In the genomic region with DNA sequence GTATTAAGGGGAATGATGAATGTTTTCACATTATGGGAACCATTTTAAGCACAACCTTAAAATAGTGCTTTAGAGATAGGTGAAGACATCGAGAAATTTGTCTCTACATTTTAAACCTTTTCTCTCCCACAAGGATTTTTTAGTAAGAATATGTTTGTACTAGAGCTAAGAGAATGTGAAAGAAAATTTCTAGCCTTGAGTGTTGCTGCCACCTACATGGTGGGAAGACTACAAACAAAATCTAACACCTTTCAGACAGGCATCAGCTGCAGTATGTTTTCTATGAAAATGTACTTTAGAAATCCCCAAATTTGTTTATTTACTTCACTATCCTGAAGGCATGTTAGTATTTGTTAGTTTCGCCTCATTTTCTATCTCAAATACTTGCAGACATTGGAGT, we compare ENCODE assay signal across 27 cellular contexts.
DNase-seq lines count a peak whose midpoint lies in the region; ATAC-seq, FAIRE-seq and TF ChIP-seq lines count a peak whose summit lies in the region.
"Had no signal": no experiment of that assay in that cellular context is flagged by ENCODE, and none has a peak within 500 bp of the region (broad histone marks: within the 10 kb centered on the region; RNA-seq: fewer than 3 reads in every experiment).

No MANE protein-coding gene starts in this region.

- H3K4me2 ChIP-seq in A549: no peak overlapping the region

- intact Hi-C loops in activated T-helper 2 cell treated with anti-CD3 and anti-CD28 coated beads, Interferon-gamma antibody, Interleukin-2, Interleukin-4, amounts not matched to agents 10 μg/mL and 5 μg/mL and 100 μg/mL, durations not matched to agents 14 hours and 24 hours and 36 hours (cut with micrococcal nuclease): no loop called here

- TF ChIP-seq EP300 in A549 (IDR thresholded peaks at IDR 0.05) (no peak), gastroesophageal sphincter (IDR thresholded peaks at IDR 0.05) (no peak)

- H3K9me3 Mint-ChIP-seq in activated T-helper 2 cell treated with anti-CD3 and anti-CD28 coated beads, Interferon-gamma antibody, Interleukin-2, Interleukin-4, amounts not matched to agents 10 μg/mL and 5 μg/mL and 100 μg/mL, durations not matched to agents 14 hours and 24 hours and 36 hours: no peaks in the 10 kb centered on the region
- H3K9me3 Mint-ChIP-seq: activated B cell treated with CpG ODN at 0.5 μM for 24 hours, memory B cell had no signal

- in situ Hi-C loops in SK-MEL-5 (cut with HindIII; ENCODE audit: low pct_unique_long_range_greater_than_20kb, low sequenced_read_pairs): no loop called here

- H3K4me3 Mint-ChIP-seq in activated T-helper 2 cell treated with anti-CD3 and anti-CD28 coated beads, Interferon-gamma antibody, Interleukin-2, Interleukin-4, amounts not matched to agents 10 μg/mL and 5 μg/mL and 100 μg/mL, durations not matched to agents 14 hours and 24 hours and 36 hours (ENCODE audit: low read depth): no peak overlapping the region
- H3K4me3 Mint-ChIP-seq: activated B cell treated with CpG ODN at 0.5 μM for 24 hours; CD4-positive, CD25-positive, alpha-beta regulatory T cell; memory B cell had no signal

- TF ChIP-seq RAD21 in A549 (conservative IDR thresholded peaks at IDR 0.05 in 1 of 2, IDR thresholded peaks at IDR 0.05 in 1 of 2): peak; percentile 39 to 50; a peak in 3 of 5 replicates
- TF ChIP-seq RAD21 in liver (IDR thresholded peaks at IDR 0.05): peak; percentile 77 to 80

- peak; percentile 86 for FAIRE-seq in A549 (lab: Jason Lieb, UNC)
- FAIRE-seq: frontal cortex had no signal

- no peak overlapping the region for H3K9ac ChIP-seq in liver (ENCODE audit: low read depth in 1 of 2, low read length in 2 of 2)

- whole genome bisulfite sequencing in A549 (ENCODE audit: missing lambda C conversion rate): 63% methylated on average over 2 of the region's 2 CpGs
- 79% methylated on average over 2 of the region's 2 CpGs for WGBS in liver
- WGBS in gastroesophageal sphincter (ENCODE audit: low coverage in 1 of 2), 2 donors: 71 to 83% methylated on average over 2 of the region's 2 CpGs

- TF ChIP-seq CTCF in A549 (IDR thresholded peaks at IDR 0.05) (0 out of 3 replicates have a peak, but pooled peaks have one; percentile 19), GM06990 (IDR thresholded peaks at IDR 0.05; ENCODE audit: insufficient read depth, low read length, poor library complexity, severe bottlenecking) (peak; percentile 14), liver (IDR thresholded peaks at IDR 0.05; ENCODE audit: low read depth, low read length, missing input control) (peak; percentile 41), gastroesophageal sphincter (IDR thresholded peaks at IDR 0.05) (no peak)

- H3K36me3 Mint-ChIP-seq in activated T-helper 2 cell treated with anti-CD3 and anti-CD28 coated beads, Interferon-gamma antibody, Interleukin-2, Interleukin-4, amounts not matched to agents 10 μg/mL and 5 μg/mL and 100 μg/mL, durations not matched to agents 14 hours and 24 hours and 36 hours (ENCODE audit: low read depth): no peaks in the 10 kb centered on the region
- H3K36me3 Mint-ChIP-seq: activated naive CD4-positive, alpha-beta T cell treated with anti-CD3 and anti-CD28 coated beads, Interleukin-2, amount 50 U/mL, for 72 hours; CD4-positive, CD25-positive, alpha-beta regulatory T cell; memory B cell had no signal

- H3K27ac Mint-ChIP-seq in activated T-helper 2 cell treated with anti-CD3 and anti-CD28 coated beads, Interferon-gamma antibody, Interleukin-2, Interleukin-4, amounts not matched to agents 10 μg/mL and 5 μg/mL and 100 μg/mL, durations not matched to agents 14 hours and 24 hours and 36 hours: no peak overlapping the region
- H3K27ac Mint-ChIP-seq: activated B cell treated with CpG ODN at 0.5 μM for 24 hours; activated naive CD4-positive, alpha-beta T cell treated with anti-CD3 and anti-CD28 coated beads, Interleukin-2, amount 50 U/mL, for 72 hours; CD4-positive, CD25-positive, alpha-beta regulatory T cell; memory B cell had no signal

- no peaks in the 10 kb centered on the region for H3K36me3 ChIP-seq in GM06990 (ENCODE audit: control insufficient read depth, insufficient read depth, low read length)
- peaks cover 0 to 3% (median 1%) of the 10 kb centered on the region in 4 donors for H3K36me3 ChIP-seq in liver (ENCODE audit: control insufficient read depth in 4 of 4, insufficient read depth in 3 of 4, low read depth in 1 of 4, low read length in 3 of 4)
- H3K36me3 ChIP-seq in gastroesophageal sphincter: no peaks in the 10 kb centered on the region
- H3K36me3 ChIP-seq: ascending aorta, ovary, sigmoid colon had no signal

- H3K4me1 ChIP-seq in A549 (no peaks in the 10 kb centered on the region), liver (ENCODE audit: control insufficient read depth in 4 of 4, insufficient read depth in 4 of 4, low read length in 3 of 4) (peaks cover 3 to 8% (median 6%) of the 10 kb centered on the region in 4 donors), gastroesophageal sphincter (no peaks in the 10 kb centered on the region)
- H3K4me1 ChIP-seq: ascending aorta, sigmoid colon had no signal

- H3K9me3 ChIP-seq in A549: no peaks in the 10 kb centered on the region
- H3K9me3 ChIP-seq in liver (ENCODE audit: control insufficient read depth in 4 of 4, low read length in 3 of 4): no peaks in the 10 kb centered on the region
- H3K9me3 ChIP-seq in gastroesophageal sphincter: no peaks in the 10 kb centered on the region
- H3K9me3 ChIP-seq: ascending aorta, ovary, sigmoid colon had no signal

- H3K27me3 Mint-ChIP-seq in activated T-helper 2 cell treated with anti-CD3 and anti-CD28 coated beads, Interferon-gamma antibody, Interleukin-2, Interleukin-4, amounts not matched to agents 10 μg/mL and 5 μg/mL and 100 μg/mL, durations not matched to agents 14 hours and 24 hours and 36 hours (ENCODE audit: low read depth): no peaks in the 10 kb centered on the region
- H3K27me3 Mint-ChIP-seq: activated B cell treated with CpG ODN at 0.5 μM for 24 hours; CD4-positive, CD25-positive, alpha-beta regulatory T cell; memory B cell had no signal

- CTCF ChIA-PET in A549 (lab: Yijun Ruan, JAX): interaction anchor here (0.7 to 0.9 kb wide), 3 partner anchors 182 to 584 kb away, joined by 3 read pairs; no protein-coding TSS in a partner anchor

- no peak for ATAC-seq in A549
- ATAC-seq in gastroesophageal sphincter: no peak
- ATAC-seq: activated naive CD4-positive, alpha-beta T cell treated with anti-CD3 and anti-CD28 coated beads, Interleukin-2, amount 50 U/mL, for 72 hours; esophagus mucosa; PC-3 had no signal

- no peaks in the 10 kb centered on the region for H3K27me3 ChIP-seq in GM06990 (replicated peaks; ENCODE audit: control insufficient read depth, insufficient read depth, low read length)
- H3K27me3 ChIP-seq in liver (ENCODE audit: control insufficient read depth in 4 of 4, insufficient read depth in 4 of 4, low read length in 3 of 4): no peaks in the 10 kb centered on the region
- no peaks in the 10 kb centered on the region for H3K27me3 ChIP-seq in gastroesophageal sphincter
- H3K27me3 ChIP-seq: ascending aorta, ovary, sigmoid colon had no signal

- TF ChIP-seq POLR2A in A549 (IDR thresholded peaks at IDR 0.05; ENCODE audit: low read length): no peak
- no peak for TF ChIP-seq POLR2A in gastroesophageal sphincter (IDR thresholded peaks at IDR 0.05)

- POLR2A ChIA-PET in A549 (lab: Yijun Ruan, JAX): no interaction called here

- H3K4me1 Mint-ChIP-seq in activated T-helper 2 cell treated with anti-CD3 and anti-CD28 coated beads, Interferon-gamma antibody, Interleukin-2, Interleukin-4, amounts not matched to agents 10 μg/mL and 5 μg/mL and 100 μg/mL, durations not matched to agents 14 hours and 24 hours and 36 hours (ENCODE audit: low read depth): no peaks in the 10 kb centered on the region
- H3K4me1 Mint-ChIP-seq: activated B cell treated with CpG ODN at 0.5 μM for 24 hours; CD4-positive, CD25-positive, alpha-beta regulatory T cell; memory B cell had no signal

- H3K4me3 ChIP-seq in A549: no peak overlapping the region
- H3K4me3 ChIP-seq in GM06990 (replicated peaks; ENCODE audit: low read depth, low read length): no peak overlapping the region
- no peak overlapping the region for H3K4me3 ChIP-seq in liver (ENCODE audit: low read depth in 1 of 3, low read length in 3 of 3)
- no peak overlapping the region for H3K4me3 ChIP-seq in gastroesophageal sphincter
- H3K4me3 ChIP-seq: ascending aorta, ovary, sigmoid colon, SK-N-MC had no signal

- H3K27ac ChIP-seq in A549: no peak overlapping the region
- H3K27ac ChIP-seq in liver (ENCODE audit: low read depth in 1 of 2, low read length in 2 of 2): no peak overlapping the region
- no peak overlapping the region for H3K27ac ChIP-seq in gastroesophageal sphincter
- H3K27ac ChIP-seq: ascending aorta, ovary, sigmoid colon, SK-N-MC had no signal

- DNase-seq in A549 (ENCODE audit: low read depth in 1 of 2, low spot score in 1 of 2) (no peak), GM06990 (ENCODE audit: extremely low read depth, insufficient read length) (no peak), SK-MEL-5 (ENCODE audit: low read depth, low spot score) (peak; percentile 48), NCI-H146 (lab: John Stamatoyannopoulos, UW) (no peak), DMS79 (lab: John Stamatoyannopoulos, UW) (no peak)
- DNase-seq in activated T-helper 2 cell treated with anti-CD3 and anti-CD28 coated beads, Interferon-gamma antibody, Interleukin-2, Interleukin-4, amounts not matched to agents 10 μg/mL and 5 μg/mL and 100 μg/mL, durations not matched to agents 14 hours and 24 hours and 36 hours (ENCODE audit: low spot score): no peak
- DNase-seq: activated B cell treated with CpG ODN at 0.5 μM for 24 hours; activated T-cell treated with anti-CD3 and anti-CD28 coated beads, Interleukin-2, amount 50 U/mL, for 48 hours; CD4-positive, CD25-positive, alpha-beta regulatory T cell; cerebellar nuclear complex; effector CD4-positive, alpha-beta T cell; Karpas-422; kidney glomerular epithelial cell; NCI-H1092; NCI-H2081; NCI-H526; ovary; PC-3; sigmoid colon had no signal

TF ChIP-seq in A549, 52 proteins besides CTCF, POLR2A, EP300 and RAD21 (continues in another document):
- TF ChIP-seq BHLHE40 (IDR thresholded peaks at IDR 0.05; ENCODE audit: low read depth, low read length) (no peak), HDAC2 (IDR thresholded peaks at IDR 0.05) (no peak), FOXS1 (CRISPR knock-in tag; IDR thresholded peaks at IDR 0.05) (no peak), EHF (CRISPR knock-in tag; IDR thresholded peaks at IDR 0.05) (no peak), CHD2 (IDR thresholded peaks at IDR 0.05; ENCODE audit: low read length, partially characterized antibody) (no peak)

TF ChIP-seq in liver, 16 proteins besides CTCF, POLR2A, EP300 and RAD21:
- TF ChIP-seq, protein P1, sequence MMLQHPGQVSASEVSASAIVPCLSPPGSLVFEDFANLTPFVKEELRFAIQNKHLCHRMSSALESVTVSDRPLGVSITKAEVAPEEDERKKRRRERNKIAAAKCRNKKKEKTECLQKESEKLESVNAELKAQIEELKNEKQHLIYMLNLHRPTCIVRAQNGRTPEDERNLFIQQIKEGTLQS (IDR thresholded peaks at IDR 0.05): no peak
- no peak for TF ChIP-seq FOXA2 (IDR thresholded peaks at IDR 0.05)
- no peak for TF ChIP-seq GABPA (IDR thresholded peaks at IDR 0.05 in 1 of 2, conservative IDR thresholded peaks at IDR 0.05 in 1 of 2)
- no peak for TF ChIP-seq YY1 (IDR thresholded peaks at IDR 0.05)
- TF ChIP-seq, protein P2, sequence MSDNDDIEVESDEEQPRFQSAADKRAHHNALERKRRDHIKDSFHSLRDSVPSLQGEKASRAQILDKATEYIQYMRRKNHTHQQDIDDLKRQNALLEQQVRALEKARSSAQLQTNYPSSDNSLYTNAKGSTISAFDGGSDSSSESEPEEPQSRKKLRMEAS (IDR thresholded peaks at IDR 0.05): no peak

Comparison
In these comparisons a context has a peak if more than half of its experiments do, and no peak if none do; other contexts are left out.
1. CTCF ChIP-seq: peak in A549 (single experiment), GM06990 (single experiment) and liver (single experiment); none in gastroesophageal sphincter (0 of 4).